ENCODE assay signal across 29 cellular contexts in genomic region chr5:137268646-137269045, GRCh38.
"Had no signal": no experiment of that assay in that cellular context is flagged by ENCODE, and none has a peak within 500 bp of the region (broad histone marks: within the 10 kb centered on the region; RNA-seq: fewer than 3 reads in every experiment).

No MANE protein-coding gene starts in this region.

- H3K9me3 ChIP-seq: body of pancreas, breast epithelium, SJCRH30 had no signal

- H3K27ac ChIP-seq: body of pancreas, breast epithelium, KMS-11, SJCRH30, SK-N-MC, WERI-Rb-1 had no signal

- H3K36me3 Mint-ChIP-seq: activated CD8-positive, alpha-beta memory T cell treated with anti-CD3 and anti-CD28 coated beads, Interleukin-2, amount 10 ng/mL, durations not matched to agents 7 days and 5 days; activated naive CD8-positive, alpha-beta T cell treated with anti-CD3 and anti-CD28 coated beads for 36 hours had no signal

- H3K27ac Mint-ChIP-seq: activated CD4-positive, alpha-beta memory T cell treated with anti-CD3 and anti-CD28 coated beads, Interleukin-2, amount 10 ng/mL, durations not matched to agents 7 days and 5 days; activated CD8-positive, alpha-beta memory T cell treated with anti-CD3 and anti-CD28 coated beads, Interleukin-2, amount 10 ng/mL, durations not matched to agents 7 days and 5 days; activated naive CD8-positive, alpha-beta T cell treated with anti-CD3 and anti-CD28 coated beads for 36 hours; activated T-cell treated with anti-CD3 and anti-CD28 coated beads, Interleukin-2, amount 50 U/mL, for 72 hours; activated T-helper 17 cell treated with anti-CD3 and anti-CD28 coated beads, Interleukin-2, amount 50 U/mL, for 72 hours had no signal

- H3K36me3 ChIP-seq: breast epithelium, SJCRH30, WERI-Rb-1 had no signal

- H3K4me1 ChIP-seq: breast epithelium, SJCRH30 had no signal

- H3K4me3 Mint-ChIP-seq: activated CD4-positive, alpha-beta memory T cell treated with anti-CD3 and anti-CD28 coated beads, Interleukin-2, amount 10 ng/mL, durations not matched to agents 7 days and 5 days; activated CD8-positive, alpha-beta memory T cell treated with anti-CD3 and anti-CD28 coated beads, Interleukin-2, amount 10 ng/mL, durations not matched to agents 7 days and 5 days; activated naive CD8-positive, alpha-beta T cell treated with anti-CD3 and anti-CD28 coated beads for 36 hours; activated T-cell treated with anti-CD3 and anti-CD28 coated beads, Interleukin-2, amount 50 U/mL, for 72 hours; activated T-helper 17 cell treated with anti-CD3 and anti-CD28 coated beads, Interleukin-2, amount 50 U/mL, for 72 hours had no signal

- H3K4me1 Mint-ChIP-seq: activated CD4-positive, alpha-beta memory T cell treated with anti-CD3 and anti-CD28 coated beads, Interleukin-2, amount 10 ng/mL, durations not matched to agents 7 days and 5 days; activated CD8-positive, alpha-beta memory T cell treated with anti-CD3 and anti-CD28 coated beads, Interleukin-2, amount 10 ng/mL, durations not matched to agents 7 days and 5 days; activated naive CD8-positive, alpha-beta T cell treated with anti-CD3 and anti-CD28 coated beads for 36 hours; activated T-helper 17 cell treated with anti-CD3 and anti-CD28 coated beads, Interleukin-2, amount 50 U/mL, for 72 hours had no signal

- H3K4me3 ChIP-seq: body of pancreas, breast epithelium, SJCRH30, SK-N-MC had no signal

- H3K27me3 Mint-ChIP-seq: activated CD4-positive, alpha-beta memory T cell treated with anti-CD3 and anti-CD28 coated beads, Interleukin-2, amount 10 ng/mL, durations not matched to agents 7 days and 5 days had no signal

- H3K27me3 ChIP-seq: body of pancreas, breast epithelium, SJCRH30 had no signal

- ATAC-seq: activated CD8-positive, alpha-beta memory T cell treated with anti-CD3 and anti-CD28 coated beads, Interleukin-2, amount 10 ng/mL, durations not matched to agents 7 days and 5 days; activated T-cell treated with anti-CD3 and anti-CD28 coated beads, Interleukin-2, amount 50 U/mL, for 72 hours; activated T-helper 17 cell treated with anti-CD3 and anti-CD28 coated beads, Interleukin-2, amount 50 U/mL, for 72 hours; body of pancreas; Panc1 had no signal

- H3K9me3 Mint-ChIP-seq: activated CD4-positive, alpha-beta memory T cell treated with anti-CD3 and anti-CD28 coated beads, Interleukin-2, amount 10 ng/mL, durations not matched to agents 7 days and 5 days; activated naive CD8-positive, alpha-beta T cell treated with anti-CD3 and anti-CD28 coated beads for 36 hours; activated T-cell treated with anti-CD3 and anti-CD28 coated beads, Interleukin-2, amount 50 U/mL, for 72 hours; activated T-helper 17 cell treated with anti-CD3 and anti-CD28 coated beads, Interleukin-2, amount 50 U/mL, for 72 hours had no signal

- DNase-seq: activated CD4-positive, alpha-beta memory T cell treated with anti-CD3 and anti-CD28 coated beads, Interleukin-2, amount 10 ng/mL, durations not matched to agents 7 days and 5 days; activated CD4-positive, alpha-beta T cell treated with anti-CD3 and anti-CD28 coated beads for 1 hour; activated CD4-positive, alpha-beta T cell treated with anti-CD3 and anti-CD28 coated beads for 48 hours; activated CD4-positive, CD25-positive, alpha-beta regulatory T cell; activated CD8-positive, alpha-beta memory T cell treated with anti-CD3 and anti-CD28 coated beads for 24 hours; activated CD8-positive, alpha-beta memory T cell treated with anti-CD3 and anti-CD28 coated beads, Interleukin-2, amount 10 ng/mL, durations not matched to agents 7 days and 5 days; activated effector memory CD4-positive, alpha-beta T cell treated with anti-CD3 and anti-CD28 coated beads, Interleukin-2, amount 50 U/mL, for 16 hours; activated naive CD4-positive, alpha-beta T cell; activated naive CD4-positive, alpha-beta T cell treated with anti-CD3 and anti-CD28 coated beads, Interleukin-2, amount 50 U/mL, for 16 hours; activated naive CD8-positive, alpha-beta T cell treated with anti-CD3 and anti-CD28 coated beads for 36 hours; activated T-cell treated with anti-CD3 and anti-CD28 coated beads, Interleukin-2, amount 50 U/mL, for 1 hour; activated T-cell treated with anti-CD3 and anti-CD28 coated beads, Interleukin-2, amount 50 U/mL, for 72 hours; body of pancreas; MM.1S; MV-4-11; NCI-H1092; NCI-H1436 treated with DMSO at 0.1 percent for 48 hours; NCI-H1694 treated with DMSO at 0.1 percent for 48 hours; NCI-H2029; NCI-H524 treated with DMSO at 0.1 percent for 48 hours; SHP77; SJCRH30; T1000; WERI-Rb-1 had no signal
